Comparison of ENCODE assay signal across 19 cellular contexts in the genomic region with DNA sequence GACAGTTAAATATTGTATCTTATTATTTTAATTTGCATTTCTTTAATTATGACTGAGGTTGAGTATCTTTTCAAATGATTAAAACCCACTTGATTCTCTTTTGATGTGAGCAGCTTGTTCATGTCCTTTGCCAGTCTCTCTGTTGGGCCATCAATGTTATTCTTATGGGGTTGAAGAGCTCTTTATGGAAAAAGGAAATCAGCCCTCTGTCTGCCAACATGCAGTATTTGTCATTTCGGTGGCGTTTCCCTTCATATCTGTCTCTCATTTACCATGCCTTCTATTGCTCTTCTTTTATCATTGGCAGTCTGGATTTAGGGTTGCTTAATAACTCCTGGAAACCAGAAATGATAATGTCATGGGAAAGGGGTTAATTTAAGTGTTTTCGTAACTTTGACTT.
"Had no signal": no experiment of that assay in that cellular context is flagged by ENCODE, and none has a peak within 500 bp of the region (broad histone marks: within the 10 kb centered on the region; RNA-seq: fewer than 3 reads in every experiment).

No MANE protein-coding gene starts in this region.

- H3K4me3 Mint-ChIP-seq: activated B cell treated with CpG ODN at 0.5 μM for 24 hours; activated naive CD8-positive, alpha-beta T cell; activated T-cell treated with anti-CD3 and anti-CD28 coated beads, Interleukin-2, amount 50 U/mL, for 72 hours; central memory CD8-positive, alpha-beta T cell; dendritic cell treated with granulocyte-macrophage colony-stimulating factor and Interleukin-4, amounts not matched to agents 40 ng/mL and 50 ng/mL, for 4 days; natural killer cell; neural progenitor cell had no signal

- H3K36me3 Mint-ChIP-seq: activated naive CD8-positive, alpha-beta T cell; natural killer cell; neural progenitor cell had no signal

- H3K9me3 Mint-ChIP-seq: activated B cell treated with CpG ODN at 0.5 μM for 24 hours; activated T-cell treated with anti-CD3 and anti-CD28 coated beads, Interleukin-2, amount 50 U/mL, for 72 hours; dendritic cell treated with granulocyte-macrophage colony-stimulating factor and Interleukin-4, amounts not matched to agents 40 ng/mL and 50 ng/mL, for 4 days; neural progenitor cell had no signal

- H3K27me3 Mint-ChIP-seq: activated B cell treated with CpG ODN at 0.5 μM for 24 hours; central memory CD8-positive, alpha-beta T cell; dendritic cell treated with granulocyte-macrophage colony-stimulating factor and Interleukin-4, amounts not matched to agents 40 ng/mL and 50 ng/mL, for 4 days had no signal

- ATAC-seq: activated T-cell treated with anti-CD3 and anti-CD28 coated beads, Interleukin-2, amount 50 U/mL, for 72 hours; foreskin keratinocyte; heart right ventricle; natural killer cell had no signal

- H3K4me1 Mint-ChIP-seq: activated B cell treated with CpG ODN at 0.5 μM for 24 hours; central memory CD8-positive, alpha-beta T cell; natural killer cell had no signal

- DNase-seq: activated B cell treated with CpG ODN at 0.5 μM for 24 hours; activated CD4-positive, alpha-beta T cell treated with anti-CD3 and anti-CD28 coated beads for 4 hours; activated CD4-positive, alpha-beta T cell treated with anti-CD3 and anti-CD28 coated beads, Interleukin-2, amount 50 U/mL, for 4 hours; activated naive CD4-positive, alpha-beta T cell treated with Interleukin-2 at 50 U/mL for 16 hours; activated T-cell treated with anti-CD3 and anti-CD28 coated beads for 4 hours; activated T-cell treated with anti-CD3 and anti-CD28 coated beads, Interleukin-2, amount 50 U/mL, for 72 hours; anterior cingulate cortex; effector CD4-positive, alpha-beta T cell; foreskin keratinocyte; heart right ventricle; mesenchymal stem cell; natural killer cell; occipital lobe; stimulated activated CD4-positive, alpha-beta T cell treated with anti-CD3 and anti-CD28 coated beads, Interleukin-15, amount 100 ng/mL, for 24 hours; stimulated activated naive CD4-positive, alpha-beta T cell had no signal

- H3K27ac Mint-ChIP-seq: activated B cell treated with CpG ODN at 0.5 μM for 24 hours; activated naive CD8-positive, alpha-beta T cell; activated T-cell treated with anti-CD3 and anti-CD28 coated beads, Interleukin-2, amount 50 U/mL, for 72 hours; dendritic cell treated with granulocyte-macrophage colony-stimulating factor and Interleukin-4, amounts not matched to agents 40 ng/mL and 50 ng/mL, for 4 days; natural killer cell; neural progenitor cell had no signal
